1 cellular context compared by ENCODE assay signal in genomic region chr2:165839610-165840009, GRCh38.
TF ChIP-seq lines count a peak whose summit lies in the region.

No MANE protein-coding gene starts in this region.

TF ChIP-seq in H1, 55 proteins besides CTCF, POLR2A, EP300 and RAD21:
- TF ChIP-seq BCL11A (IDR thresholded peaks at IDR 0.05; ENCODE audit: low read depth in 2 of 2, low read length in 2 of 2) (no peak), NANOG (IDR thresholded peaks at IDR 0.05; ENCODE audit: insufficient read depth, low read depth, low read length, poor library complexity, severe bottlenecking) (no peak), KDM4A (IDR thresholded peaks at IDR 0.05; ENCODE audit: low read depth, low read length, severe bottlenecking) (no peak), NRF1 (IDR thresholded peaks at IDR 0.05; ENCODE audit: low read depth, low read length) (no peak), E2F6 (IDR thresholded peaks at IDR 0.05) (no peak), ATF2 (IDR thresholded peaks at IDR 0.05; ENCODE audit: low read length) (no peak), RNF2 (IDR thresholded peaks at IDR 0.05; ENCODE audit: borderline replicate concordance, low read depth, low read length, missing control alignments, poor library complexity, severe bottlenecking) (no peak), CTBP2 (IDR thresholded peaks at IDR 0.05; ENCODE audit: borderline replicate concordance, insufficient read depth, insufficient read length, low read length) (no peak), RXRA (IDR thresholded peaks at IDR 0.05; ENCODE audit: insufficient read depth, low read depth, low read length) (no peak), SAP30 (IDR thresholded peaks at IDR 0.05; ENCODE audit: insufficient read depth, insufficient replicate concordance, low read length) (no peak), TCF12 (IDR thresholded peaks at IDR 0.05; ENCODE audit: low read depth, low read length) (no peak), CHD2 (IDR thresholded peaks at IDR 0.05; ENCODE audit: low read length) (no peak), RBBP5 (IDR thresholded peaks at IDR 0.05; ENCODE audit: borderline replicate concordance, low read depth, low read length) (no peak), YY1 (IDR thresholded peaks at IDR 0.05; ENCODE audit: low read depth, low read length) (no peak), TAF1 (IDR thresholded peaks at IDR 0.05; ENCODE audit: low read depth, low read length) (no peak), GABPA (IDR thresholded peaks at IDR 0.05; ENCODE audit: borderline replicate concordance, insufficient read depth, low read length) (no peak)
